9 cellular contexts compared by ENCODE assay signal in genomic region chr10:98391578-98391991, GRCh38. TPM values are rescaled to one million over a fixed set of nuclear protein-coding genes. Genes with fewer than 3 reads are reported as not detected.
DNase-seq lines count a peak whose midpoint lies in the region; ATAC-seq and TF ChIP-seq lines count a peak whose summit lies in the region.
"Had no signal": no experiment of that assay in that cellular context is flagged by ENCODE, and none has a peak within 500 bp of the region (broad histone marks: within the 10 kb centered on the region; RNA-seq: fewer than 3 reads in every experiment).

No MANE protein-coding gene starts in this region.

- intact Hi-C loops in Right ventricle myocardium inferior (cut with DNase I) = no loop called here
- intact Hi-C loops in cardiac septum (cut with DNase I) = loop anchor here (10.0 kb wide), 1 partner anchor 217 kb away; no protein-coding TSS in a partner anchor
- intact Hi-C loops in vagina (cut with DNase I) = no loop called here

- TF ChIP-seq POLR2A in vagina (IDR thresholded peaks at IDR 0.05) = no peak

- H3K27ac ChIP-seq in RWPE1 = peak overlapping the region; percentile 57
- no peak overlapping the region for H3K27ac ChIP-seq in right atrium auricular region
- peak overlapping the region; percentile 2 for H3K27ac ChIP-seq in vagina

- no peaks in the 10 kb centered on the region for H3K27me3 ChIP-seq in right atrium auricular region
- H3K27me3 ChIP-seq in vagina = no peaks in the 10 kb centered on the region

- peak; percentile 60 for ATAC-seq in Right ventricle myocardium inferior
- no peak for ATAC-seq in GM21576 (IDR thresholded peaks at IDR 0.05; ENCODE audit: unreplicated experiment)
- no peak for ATAC-seq in HG03045 (IDR thresholded peaks at IDR 0.05; ENCODE audit: unreplicated experiment)

- H3K4me3 ChIP-seq in right atrium auricular region = no peak overlapping the region
- H3K4me3 ChIP-seq in vagina = no peak overlapping the region

- H3K4me1 ChIP-seq in right atrium auricular region (peaks cover 0 to 3% of the 10 kb centered on the region in 2 donors), vagina (peaks cover 16% of the 10 kb centered on the region)

- H3K36me3 ChIP-seq in right atrium auricular region (no peaks in the 10 kb centered on the region), vagina (peaks cover 0 to 16% of the 10 kb centered on the region in 2 donors)

- POLR2A ChIA-PET in RWPE1 (lab: Yijun Ruan, JAX; ENCODE audit: low non-redundant PET) = no interaction called here

- no peak for TF ChIP-seq CTCF in RWPE1 (conservative IDR thresholded peaks at IDR 0.05; ENCODE audit: low read depth)
- TF ChIP-seq CTCF in right atrium auricular region (IDR thresholded peaks at IDR 0.05) = no peak
- TF ChIP-seq CTCF in vagina (IDR thresholded peaks at IDR 0.05) = no peak

- CTCF ChIA-PET in RWPE1 (lab: Yijun Ruan, JAX) = interaction anchor here (0.5 to 0.8 kb wide), 3 partner anchors 34 to 98 kb away, joined by 3 to 5 read pairs (median 3); no protein-coding TSS in a partner anchor

- DNase-seq in Right ventricle myocardium inferior (ENCODE audit: missing footprints) (peak; percentile 82), cardiac septum (ENCODE audit: low spot score) (no peak), RWPE1 (ENCODE audit: low spot score) (no peak), right atrium auricular region (ENCODE audit: low spot score) (peak; percentile 75), vagina (ENCODE audit: extremely low spot score in 2 of 2) (no peak), epidermal melanocyte (ENCODE audit: insufficient read length, low spot score) (no peak)
- DNase-seq: cortex of kidney had no signal

- H3K9me3 ChIP-seq in right atrium auricular region (no peaks in the 10 kb centered on the region), vagina (no peaks in the 10 kb centered on the region)

RNA-seq across cellular contexts. Expression of gene PYROXD2, which starts 23.4 kb away (rescaled TPM):
- total RNA-seq in Right ventricle myocardium inferior (10.7 TPM), cardiac septum (11.7 TPM), right atrium auricular region (1 to 10 TPM; 1.8 to 5.2 TPM), vagina (7.1 TPM)

RNA-seq across cellular contexts. Expression of gene HPS1, which starts 55.1 kb away (rescaled TPM):
- total RNA-seq in Right ventricle myocardium inferior (27.9 TPM), cardiac septum (34.8 TPM), right atrium auricular region (10 to 100 TPM; 26.9 to 43.6 TPM), vagina (62.1 TPM)

Comparison
In these comparisons a context has a peak if more than half of its experiments do, and no peak if none do; other contexts are left out.
1. DNase-seq: peak in Right ventricle myocardium inferior (single experiment) and right atrium auricular region (single experiment); none in cardiac septum (single experiment), RWPE1 (single experiment), vagina (0 of 2) and epidermal melanocyte (single experiment).
2. H3K27ac ChIP-seq: peak in RWPE1 (single experiment) and vagina (single experiment); none in right atrium auricular region (0 of 2).